In genomic region chr3:131749826-131750225, GRCh38 we compare ENCODE assay signal across 37 cellular contexts.
"Had no signal": no experiment of that assay in that cellular context is flagged by ENCODE, and none has a peak within 500 bp of the region (broad histone marks: within the 10 kb centered on the region; RNA-seq: fewer than 3 reads in every experiment).

No MANE protein-coding gene starts in this region.

- H3K27ac ChIP-seq: adrenal gland, ascending aorta, body of pancreas, brain microvascular endothelial cell, breast epithelium, cardiac muscle cell had no signal

- DNase-seq: activated effector memory CD4-positive, alpha-beta T cell treated with anti-CD3 and anti-CD28 coated beads, Interleukin-2, amount 50 U/mL, for 16 hours; activated effector memory CD4-positive, alpha-beta T cell treated with Interleukin-2 at 50 U/mL for 16 hours; activated gamma-delta T cell; activated gamma-delta T cell treated with Interleukin-2 at 50 U/mL for 16 hours; activated naive CD4-positive, alpha-beta T cell; activated naive CD4-positive, alpha-beta T cell treated with anti-CD3 and anti-CD28 coated beads for 36 hours; activated naive CD4-positive, alpha-beta T cell treated with anti-CD3 and anti-CD28 coated beads, Interleukin-2, amount 10 ng/mL, durations not matched to agents 7 days and 5 days; activated naive CD4-positive, alpha-beta T cell treated with anti-CD3 and anti-CD28 coated beads, Interleukin-2, amount 50 U/mL, for 16 hours; activated naive CD4-positive, alpha-beta T cell treated with Interleukin-2 at 50 U/mL for 16 hours; activated naive CD8-positive, alpha-beta T cell treated with anti-CD3 and anti-CD28 coated beads for 36 hours; activated naive CD8-positive, alpha-beta T cell treated with anti-CD3 and anti-CD28 coated beads, Interleukin-2, amount 10 ng/mL, durations not matched to agents 7 days and 5 days; activated naive CD8-positive, alpha-beta T cell treated with anti-CD3 and anti-CD28 coated beads, Interleukin-2, amount 50 U/mL, for 24 hours; activated T-cell treated with anti-CD3 and anti-CD28 coated beads, Interleukin-2, amount 50 U/mL, for 1 hour; activated T-cell treated with anti-CD3 and anti-CD28 coated beads, Interleukin-2, amount 50 U/mL, for 24 hours; activated T-cell treated with anti-CD3 and anti-CD28 coated beads, Interleukin-2, amount 50 U/mL, for 4 hours; activated T-cell treated with anti-CD3 and anti-CD28 coated beads, Interleukin-2, amount 50 U/mL, for 48 hours; activated T-cell treated with anti-CD3 and anti-CD28 coated beads, Interleukin-2, amount 50 U/mL, for 72 hours; adrenal gland; amniotic stem cell; amygdala; aorta; body of pancreas; brain microvascular endothelial cell; caudate nucleus; central memory CD4-positive, alpha-beta T cell; cerebellar nuclear complex had no signal

- H3K36me3 Mint-ChIP-seq: activated naive CD4-positive, alpha-beta T cell treated with anti-CD3 and anti-CD28 coated beads, Interleukin-2, amount 10 ng/mL, durations not matched to agents 7 days and 5 days; activated naive CD4-positive, alpha-beta T cell treated with anti-CD3 and anti-CD28 coated beads, Interleukin-2, amount 50 U/mL, for 24 hours; activated naive CD8-positive, alpha-beta T cell; activated naive CD8-positive, alpha-beta T cell treated with anti-CD3 and anti-CD28 coated beads for 36 hours; activated naive CD8-positive, alpha-beta T cell treated with anti-CD3 and anti-CD28 coated beads, Interleukin-2, amount 10 ng/mL, durations not matched to agents 7 days and 5 days; brain had no signal

- H3K4me1 Mint-ChIP-seq: activated naive CD4-positive, alpha-beta T cell treated with anti-CD3 and anti-CD28 coated beads, Interleukin-2, amount 10 ng/mL, durations not matched to agents 7 days and 5 days; activated naive CD4-positive, alpha-beta T cell treated with anti-CD3 and anti-CD28 coated beads, Interleukin-2, amount 50 U/mL, for 24 hours; activated naive CD8-positive, alpha-beta T cell treated with anti-CD3 and anti-CD28 coated beads for 36 hours; activated naive CD8-positive, alpha-beta T cell treated with anti-CD3 and anti-CD28 coated beads, Interleukin-2, amount 10 ng/mL, durations not matched to agents 7 days and 5 days; activated naive CD8-positive, alpha-beta T cell treated with anti-CD3 and anti-CD28 coated beads, Interleukin-2, amount 50 U/mL, for 24 hours; activated T-helper 17 cell treated with anti-CD3 and anti-CD28 coated beads, Interleukin-2, amount 50 U/mL, for 72 hours; brain; central memory CD8-positive, alpha-beta T cell had no signal

- ATAC-seq: activated naive CD4-positive, alpha-beta T cell treated with anti-CD3 and anti-CD28 coated beads, Interleukin-2, amount 50 U/mL, for 72 hours; activated naive CD8-positive, alpha-beta T cell treated with anti-CD3 and anti-CD28 coated beads, Interleukin-2, amount 50 U/mL, for 24 hours; activated T-cell treated with anti-CD3 and anti-CD28 coated beads, Interleukin-2, amount 50 U/mL, for 4 hours; activated T-cell treated with anti-CD3 and anti-CD28 coated beads, Interleukin-2, amount 50 U/mL, for 72 hours; activated T-helper 17 cell treated with anti-CD3 and anti-CD28 coated beads, Interleukin-2, amount 50 U/mL, for 72 hours; body of pancreas had no signal

- H3K4me3 ChIP-seq: adrenal gland, ascending aorta, body of pancreas, breast epithelium, cardiac muscle cell had no signal

- H3K9me3 ChIP-seq: adrenal gland, ascending aorta, breast epithelium had no signal

- H3K9me3 Mint-ChIP-seq: activated naive CD4-positive, alpha-beta T cell treated with anti-CD3 and anti-CD28 coated beads, Interleukin-2, amount 10 ng/mL, durations not matched to agents 7 days and 5 days; activated naive CD8-positive, alpha-beta T cell treated with anti-CD3 and anti-CD28 coated beads, Interleukin-2, amount 10 ng/mL, durations not matched to agents 7 days and 5 days; activated naive CD8-positive, alpha-beta T cell treated with anti-CD3 and anti-CD28 coated beads, Interleukin-2, amount 50 U/mL, for 24 hours; activated T-cell treated with anti-CD3 and anti-CD28 coated beads, Interleukin-2, amount 50 U/mL, for 24 hours; activated T-cell treated with anti-CD3 and anti-CD28 coated beads, Interleukin-2, amount 50 U/mL, for 4 hours; activated T-helper 1 cell treated with anti-CD3 and anti-CD28 coated beads, Interleukin-12 subunit alpha, Interleukin-12 subunit beta, Interleukin-2, Interleukin-4 antibody, amounts not matched to agents 30 ng/mL and 10 ng/mL and 1 ng/mL, durations not matched to agents 14 hours and 24 hours and 36 hours; activated T-helper 2 cell treated with anti-CD3 and anti-CD28 coated beads, Interferon-gamma antibody, Interleukin-2, Interleukin-4, amounts not matched to agents 10 μg/mL and 5 μg/mL and 100 μg/mL, durations not matched to agents 14 hours and 24 hours and 36 hours; brain; central memory CD8-positive, alpha-beta T cell had no signal

- H3K4me3 Mint-ChIP-seq: activated naive CD4-positive, alpha-beta T cell treated with anti-CD3 and anti-CD28 coated beads for 36 hours; activated naive CD4-positive, alpha-beta T cell treated with anti-CD3 and anti-CD28 coated beads, Interleukin-2, amount 10 ng/mL, durations not matched to agents 7 days and 5 days; activated naive CD4-positive, alpha-beta T cell treated with anti-CD3 and anti-CD28 coated beads, Interleukin-2, amount 50 U/mL, for 24 hours; activated naive CD8-positive, alpha-beta T cell; activated naive CD8-positive, alpha-beta T cell treated with anti-CD3 and anti-CD28 coated beads for 36 hours; activated naive CD8-positive, alpha-beta T cell treated with anti-CD3 and anti-CD28 coated beads, Interleukin-2, amount 10 ng/mL, durations not matched to agents 7 days and 5 days; activated naive CD8-positive, alpha-beta T cell treated with anti-CD3 and anti-CD28 coated beads, Interleukin-2, amount 50 U/mL, for 24 hours; activated T-cell treated with anti-CD3 and anti-CD28 coated beads, Interleukin-2, amount 50 U/mL, for 24 hours; activated T-cell treated with anti-CD3 and anti-CD28 coated beads, Interleukin-2, amount 50 U/mL, for 4 hours; activated T-cell treated with anti-CD3 and anti-CD28 coated beads, Interleukin-2, amount 50 U/mL, for 72 hours; activated T-helper 1 cell treated with anti-CD3 and anti-CD28 coated beads, Interleukin-12 subunit alpha, Interleukin-12 subunit beta, Interleukin-2, Interleukin-4 antibody, amounts not matched to agents 30 ng/mL and 10 ng/mL and 1 ng/mL, durations not matched to agents 14 hours and 24 hours and 36 hours; activated T-helper 17 cell treated with anti-CD3 and anti-CD28 coated beads, Interleukin-2, amount 50 U/mL, for 72 hours; brain; central memory CD8-positive, alpha-beta T cell had no signal

- H3K27ac Mint-ChIP-seq: activated naive CD4-positive, alpha-beta T cell treated with anti-CD3 and anti-CD28 coated beads for 36 hours; activated naive CD4-positive, alpha-beta T cell treated with anti-CD3 and anti-CD28 coated beads, Interleukin-2, amount 10 ng/mL, durations not matched to agents 7 days and 5 days; activated naive CD4-positive, alpha-beta T cell treated with anti-CD3 and anti-CD28 coated beads, Interleukin-2, amount 50 U/mL, for 24 hours; activated naive CD4-positive, alpha-beta T cell treated with anti-CD3 and anti-CD28 coated beads, Interleukin-2, amount 50 U/mL, for 72 hours; activated naive CD8-positive, alpha-beta T cell; activated naive CD8-positive, alpha-beta T cell treated with anti-CD3 and anti-CD28 coated beads for 36 hours; activated naive CD8-positive, alpha-beta T cell treated with anti-CD3 and anti-CD28 coated beads, Interleukin-2, amount 10 ng/mL, durations not matched to agents 7 days and 5 days; activated naive CD8-positive, alpha-beta T cell treated with anti-CD3 and anti-CD28 coated beads, Interleukin-2, amount 50 U/mL, for 24 hours; activated T-cell treated with anti-CD3 and anti-CD28 coated beads, Interleukin-2, amount 50 U/mL, for 24 hours; activated T-cell treated with anti-CD3 and anti-CD28 coated beads, Interleukin-2, amount 50 U/mL, for 72 hours; activated T-helper 1 cell treated with anti-CD3 and anti-CD28 coated beads, Interleukin-12 subunit alpha, Interleukin-12 subunit beta, Interleukin-2, Interleukin-4 antibody, amounts not matched to agents 30 ng/mL and 10 ng/mL and 1 ng/mL, durations not matched to agents 14 hours and 24 hours and 36 hours; activated T-helper 17 cell treated with anti-CD3 and anti-CD28 coated beads, Interleukin-2, amount 50 U/mL, for 72 hours; activated T-helper 2 cell treated with anti-CD3 and anti-CD28 coated beads, Interferon-gamma antibody, Interleukin-2, Interleukin-4, amounts not matched to agents 10 μg/mL and 5 μg/mL and 100 μg/mL, durations not matched to agents 14 hours and 24 hours and 36 hours; brain had no signal

- H3K27me3 ChIP-seq: adrenal gland, ascending aorta, body of pancreas, brain microvascular endothelial cell, breast epithelium, cardiac muscle cell had no signal

- H3K36me3 ChIP-seq: adrenal gland, ascending aorta, brain microvascular endothelial cell, breast epithelium, cardiac muscle cell had no signal

- H3K4me1 ChIP-seq: adrenal gland, ascending aorta, body of pancreas, breast epithelium had no signal
